Comparison of ENCODE assay signal across 8 cellular contexts in the genomic region with DNA sequence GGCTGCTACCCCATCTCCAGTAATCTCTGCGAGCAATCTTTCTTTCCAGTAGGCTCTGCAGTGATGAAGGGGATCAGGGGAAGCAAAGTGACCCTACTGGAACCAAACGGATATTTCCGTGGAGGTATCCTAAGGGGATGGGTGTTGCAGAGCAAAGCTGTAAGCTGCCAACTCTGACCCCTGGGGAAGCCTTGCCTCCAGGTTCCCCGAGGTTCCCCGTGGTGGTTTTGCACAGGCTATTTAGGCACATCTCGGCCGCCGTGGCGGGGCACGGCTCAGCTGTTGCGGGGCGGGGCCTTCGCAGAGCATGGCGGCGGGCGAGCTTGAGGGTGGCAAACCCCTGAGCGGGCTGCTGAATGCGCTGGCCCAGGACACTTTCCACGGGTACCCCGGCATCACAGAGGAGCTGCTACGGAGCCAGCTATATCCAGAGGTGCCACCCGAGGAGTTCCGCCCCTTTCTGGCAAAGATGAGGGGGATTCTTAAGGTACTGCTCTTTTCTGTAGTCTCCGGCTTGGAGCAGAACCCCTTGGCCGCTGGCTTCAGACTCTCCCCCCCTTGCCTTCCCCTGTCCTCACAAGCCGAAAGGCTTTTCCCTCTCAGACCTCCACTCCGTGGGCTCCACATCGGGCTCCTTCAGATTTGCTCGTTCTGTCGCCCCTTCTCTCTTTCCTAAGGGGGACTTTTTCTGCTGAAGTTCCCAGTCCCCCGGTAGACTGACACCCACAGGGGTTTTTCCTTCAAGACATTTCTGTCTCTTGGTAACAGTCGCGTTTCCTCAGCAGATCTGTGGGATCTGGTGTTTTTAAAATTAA. TPM values are rescaled to one million over a fixed set of nuclear protein-coding genes. Genes with fewer than 3 reads are reported as not detected.
A peak's percentile ranks its signal among the peaks of the same experiment; 100 is the strongest.
DNase-seq lines count a peak whose midpoint lies in the region; ATAC-seq and TF ChIP-seq lines count a peak whose summit lies in the region.

COMMD1 (plus strand) TSS at position 303 of the 815 bp plus-strand sequence; CDS start at position 308, 5 bp downstream.

- H3K4me3 ChIP-seq in ACC112 (ENCODE audit: low read depth, low read length) = peak within 1 kb of the TSS; percentile 92
- H3K4me3 ChIP-seq in kidney epithelial cell (ENCODE audit: low read depth, low read length) = peak within 1 kb of the TSS; percentile 70

- H3K27ac ChIP-seq in ACC112 (ENCODE audit: low read depth, low read length) = no peak within 1 kb of the TSS

- peak within 1 kb of the TSS; percentile 91 for H2AFZ ChIP-seq in ACC112 (ENCODE audit: low read length, unreplicated experiment)

- DNase-seq in NCI-H2227 treated with DMSO at 0.1 percent for 48 hours (lab: John Stamatoyannopoulos, UW) (peak; percentile 62), cerebellar cortex (ENCODE audit: low spot score) (peak; percentile 84), kidney epithelial cell (ENCODE audit: low read depth) (peak; percentile 32)
- peak; percentile 82 for DNase-seq in activated CD4-positive, CD25-positive, alpha-beta regulatory T cell treated with anti-CD3 and anti-CD28 coated beads, Interleukin-2, amount 50 U/mL, for 72 hours
- peak; percentile 70 to 77 for DNase-seq in stimulated activated CD4-positive, alpha-beta T cell treated with anti-CD3 and anti-CD28 coated beads, Interleukin-15, amount 100 ng/mL, for 48 hours (ENCODE audit: low read depth in 2 of 2)

- ATAC-seq in GM18861 (IDR thresholded peaks at IDR 0.05; ENCODE audit: unreplicated experiment) (peak; percentile 97), HG03066 (IDR thresholded peaks at IDR 0.05; ENCODE audit: low read depth, unreplicated experiment) (peak; percentile 97)

- peaks cover 13% of the 10 kb centered on the region for H3K4me1 ChIP-seq in ACC112 (ENCODE audit: control insufficient read depth, insufficient read depth, low read length, unreplicated experiment)

- H3K27me3 ChIP-seq in ACC112 (ENCODE audit: insufficient read depth, low read length) (no peaks in the 10 kb centered on the region), kidney epithelial cell (ENCODE audit: control insufficient read depth, insufficient read depth, low read length) (no peaks in the 10 kb centered on the region)

- TF ChIP-seq CTCF in kidney epithelial cell (IDR thresholded peaks at IDR 0.05; ENCODE audit: insufficient read depth, low read length, poor library complexity, severe bottlenecking) = no peak

- H3K36me3 ChIP-seq in ACC112 (ENCODE audit: insufficient read depth, low read length) (no peaks in the 10 kb centered on the region), kidney epithelial cell (ENCODE audit: control insufficient read depth, insufficient read depth, low read length) (no peaks in the 10 kb centered on the region)

- peaks cover 9% of the 10 kb centered on the region for H3K79me2 ChIP-seq in ACC112 (ENCODE audit: control insufficient read depth, insufficient read depth, low read length, unreplicated experiment)

RNA-seq across cellular contexts. Expression of gene COMMD1, which starts in this region (rescaled TPM):
- 44.1 and 44.9 TPM in 2 replicates for total RNA-seq in kidney epithelial cell

Comparison
In these comparisons a context has a peak if more than half of its experiments do, and no peak if none do; other contexts are left out.
1. DNase-seq: peak in every context shown above with its lines; median percentile 84 in cerebellar cortex; 82 in activated CD4-positive, CD25-positive, alpha-beta regulatory T cell treated with anti-CD3 and anti-CD28 coated beads, Interleukin-2, amount 50 U/mL, for 72 hours; 74 in stimulated activated CD4-positive, alpha-beta T cell treated with anti-CD3 and anti-CD28 coated beads, Interleukin-15, amount 100 ng/mL, for 48 hours; 62 in NCI-H2227 treated with DMSO at 0.1 percent for 48 hours; 32 in kidney epithelial cell.